Comparison of ENCODE assay signal across 8 cellular contexts in the genomic region with DNA sequence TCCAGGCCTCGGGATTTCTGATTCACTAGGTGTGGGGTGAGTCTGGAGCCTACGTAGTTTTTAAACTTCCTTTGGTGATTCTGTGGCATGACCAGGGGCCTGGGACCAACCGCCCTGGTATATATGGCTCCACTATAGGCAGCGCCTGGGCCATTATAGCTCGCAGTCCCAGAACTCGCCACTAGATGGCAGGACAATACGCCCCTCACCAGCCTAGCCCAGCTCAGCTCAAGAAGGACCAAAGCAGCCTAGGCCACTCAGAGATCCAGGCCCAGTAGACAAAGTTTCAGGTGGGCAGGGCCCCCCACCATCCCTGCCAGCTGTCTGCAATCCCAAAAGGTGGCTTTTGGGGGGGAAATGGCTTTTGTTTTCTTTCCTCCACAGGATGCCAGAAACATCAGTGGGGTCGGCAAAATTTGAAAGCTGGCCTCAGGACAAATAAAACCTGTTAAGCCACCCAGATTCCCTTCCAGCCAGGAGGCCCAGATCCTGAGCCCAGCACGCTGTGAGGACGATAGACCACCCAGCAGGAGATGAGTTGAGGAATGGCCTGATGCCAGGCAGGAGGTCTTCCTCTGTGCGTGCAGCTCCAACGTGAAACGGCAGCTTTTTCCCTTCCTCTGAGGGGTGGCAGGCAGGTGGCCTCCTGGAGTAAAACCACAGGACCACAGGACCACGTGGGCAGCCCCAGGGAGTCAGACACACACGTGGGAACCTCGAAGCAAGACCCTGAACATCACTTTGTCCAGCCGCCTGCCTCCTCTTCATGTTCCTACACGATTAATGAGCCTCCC. TPM values are rescaled to one million over a fixed set of nuclear protein-coding genes. Genes with fewer than 3 reads are reported as not detected.
DNase-seq lines count a peak whose midpoint lies in the region; ATAC-seq, FAIRE-seq and TF ChIP-seq lines count a peak whose summit lies in the region.

No MANE protein-coding gene starts in this region.

- H3K27ac Mint-ChIP-seq in CD4-positive, alpha-beta memory T cell: no peak overlapping the region
- H3K27ac Mint-ChIP-seq in MCF 10A (ENCODE audit: low read depth, unreplicated experiment): no peak overlapping the region

- H3K4me3 ChIP-seq in CD4-positive, alpha-beta memory T cell (ENCODE audit: low read length in 2 of 2): no peak overlapping the region
- H3K4me3 ChIP-seq in HAP-1 (no peak overlapping the region), WI38 (ENCODE audit: low read depth, low read length) (no peak overlapping the region), kidney (ENCODE audit: low read length in 2 of 2) (no peak overlapping the region)

- no peak for FAIRE-seq in kidney (lab: Jason Lieb, UNC)

- in situ Hi-C loops in HAP-1 (cut with MboI; ENCODE audit: low sequenced_read_pairs): loop anchor here (10.0 kb wide), 1 partner anchor 296 kb away; no protein-coding TSS in a partner anchor

- no peak overlapping the region for H3K27ac ChIP-seq in CD4-positive, alpha-beta memory T cell (ENCODE audit: low read depth, low read length)
- no peak overlapping the region for H3K27ac ChIP-seq in kidney (ENCODE audit: low read depth in 2 of 2, low read length in 2 of 2)

- CTCF ChIA-PET in CD4-positive, alpha-beta memory T cell (lab: Charles Lee; ENCODE audit: partially characterized antibody): interaction anchor here (0.7 to 6.4 kb wide), 24 partner anchors 8 to 302 kb away, joined by 3 to 75 read pairs (median 4); no protein-coding TSS in a partner anchor
- CTCF ChIA-PET in MCF 10A (lab: Yijun Ruan, JAX): interaction anchor here (0.5 to 10.6 kb wide), 39 partner anchors 8 to 1165 kb away, joined by 3 to 92 read pairs (median 4); a partner anchor contains a TSS

- no peak overlapping the region for H3K9ac ChIP-seq in kidney (ENCODE audit: low read length in 2 of 2)

- POLR2A ChIA-PET in CD4-positive, alpha-beta memory T cell (lab: Charles Lee; ENCODE audit: partially characterized antibody): no interaction called here
- POLR2A ChIA-PET in MCF 10A (lab: Yijun Ruan, JAX): interaction anchor here (0.6 to 1.5 kb wide), 6 partner anchors 8 to 303 kb away, joined by 3 to 7 read pairs (median 4); a partner anchor contains a TSS

- no peaks in the 10 kb centered on the region for H3K4me1 Mint-ChIP-seq in CD4-positive, alpha-beta memory T cell
- H3K4me1 Mint-ChIP-seq in MCF 10A (ENCODE audit: insufficient read depth, unreplicated experiment): no peaks in the 10 kb centered on the region

- no TSS peak for BruUV-seq in MCF 10A (replicated peaks; lab: Mats Ljungman, UMichigan)

- ATAC-seq in GM21723 (IDR thresholded peaks at IDR 0.05; ENCODE audit: unreplicated experiment): no peak

- peak in 4 of 5 donors; percentile 40 to 59 (median 44) for DNase-seq in CD4-positive, alpha-beta memory T cell
- peak; percentile 50 to 82 for DNase-seq in HAP-1 (ENCODE audit: low spot score in 2 of 2)
- peak; percentile 55 for DNase-seq in NCI-H2107 treated with DMSO at 0.1 percent for 48 hours (lab: John Stamatoyannopoulos, UW; ENCODE audit: unreplicated experiment)
- peak; percentile 74 for DNase-seq in MCF 10A (ENCODE audit: unreplicated experiment)
- peak; percentile 75 for DNase-seq in kidney
- peak; percentile 82 for DNase-seq in stimulated activated CD4-positive, alpha-beta T cell treated with anti-CD3 and anti-CD28 coated beads, Interleukin-2, amount 100 ng/mL, for 24 hours

- no peaks in the 10 kb centered on the region for H3K4me1 ChIP-seq in CD4-positive, alpha-beta memory T cell (ENCODE audit: insufficient read depth, low read length)
- H3K4me1 ChIP-seq in HAP-1: no peaks in the 10 kb centered on the region
- peaks cover 0 to 6% of the 10 kb centered on the region in 2 donors for H3K4me1 ChIP-seq in kidney (ENCODE audit: control insufficient read depth in 1 of 2, insufficient read depth in 1 of 2, low read depth in 1 of 2, low read length in 2 of 2)

- no peaks in the 10 kb centered on the region for H3K36me3 Mint-ChIP-seq in CD4-positive, alpha-beta memory T cell
- no peaks in the 10 kb centered on the region for H3K36me3 Mint-ChIP-seq in MCF 10A (ENCODE audit: insufficient read depth, unreplicated experiment)

- no peaks in the 10 kb centered on the region for H3K36me3 ChIP-seq in CD4-positive, alpha-beta memory T cell (ENCODE audit: insufficient read depth, low read length)
- H3K36me3 ChIP-seq in HAP-1 (replicated peaks) (no peaks in the 10 kb centered on the region), kidney (ENCODE audit: control insufficient read depth in 1 of 2, insufficient read depth in 2 of 2, low read length in 2 of 2) (no peaks in the 10 kb centered on the region)

- intact Hi-C loops in CD4-positive, alpha-beta memory T cell (cut with micrococcal nuclease): no loop called here
- intact Hi-C loops in MCF 10A (cut with micrococcal nuclease): loop anchor here (1.0 kb wide), 3 partner anchors 144 to 303 kb away; no protein-coding TSS in a partner anchor
- intact Hi-C loops in kidney (cut with DNase I): loop anchor here (10.0 kb wide), 1 partner anchor 296 kb away; no protein-coding TSS in a partner anchor

- H3K27me3 ChIP-seq in CD4-positive, alpha-beta memory T cell (ENCODE audit: insufficient read depth, low read length): no peaks in the 10 kb centered on the region
- H3K27me3 ChIP-seq in HAP-1 (ENCODE audit: low read depth): no peaks in the 10 kb centered on the region

- TF ChIP-seq CTCF in WI38 (IDR thresholded peaks at IDR 0.05; ENCODE audit: low read depth, low read length) (peak; percentile 89), MCF 10A (IDR thresholded peaks at IDR 0.05; ENCODE audit: unreplicated experiment) (peak; percentile 86), kidney (IDR thresholded peaks at IDR 0.05; ENCODE audit: borderline replicate concordance, extremely low read depth, insufficient read depth) (peak; percentile 92)

- peaks cover 0 to 4% (median 0%) of the 10 kb centered on the region in 8 donors for H3K9me3 Mint-ChIP-seq in CD4-positive, alpha-beta memory T cell
- H3K9me3 Mint-ChIP-seq in MCF 10A (ENCODE audit: unreplicated experiment): no peaks in the 10 kb centered on the region

- H3K27me3 Mint-ChIP-seq in CD4-positive, alpha-beta memory T cell: peaks cover 4 to 16% of the 10 kb centered on the region in 2 donors
- H3K27me3 Mint-ChIP-seq in MCF 10A (ENCODE audit: insufficient read depth, unreplicated experiment): peaks cover 1% of the 10 kb centered on the region

- no peaks in the 10 kb centered on the region for H3K9me3 ChIP-seq in CD4-positive, alpha-beta memory T cell (ENCODE audit: control insufficient read depth in 1 of 2, low read length in 2 of 2)
- H3K9me3 ChIP-seq in HAP-1: no peaks in the 10 kb centered on the region
- H3K9me3 ChIP-seq in kidney (ENCODE audit: control insufficient read depth in 1 of 2, low read length in 2 of 2): peaks cover 0 to 9% of the 10 kb centered on the region in 2 donors

- H3K4me3 Mint-ChIP-seq in CD4-positive, alpha-beta memory T cell: no peak overlapping the region
- no peak overlapping the region for H3K4me3 Mint-ChIP-seq in MCF 10A (ENCODE audit: unreplicated experiment)

RNA-seq across cellular contexts. Expression of a gene that starts 24.8 kb away (rescaled TPM):
- total RNA-seq in CD4-positive, alpha-beta memory T cell: under 1 TPM; 0.47 to 0.61 TPM
- not detected for polyA plus RNA-seq in CD4-positive, alpha-beta memory T cell
- 6.4 TPM in 2 replicates for total RNA-seq in MCF 10A (2022)
- 48.4 TPM for total RNA-seq in kidney
- 38.1 TPM for polyA plus RNA-seq in kidney (ENCODE audit: insufficient read depth, low read depth, low replicate concordance)
